11 cellular contexts compared by ENCODE assay signal in genomic region chr6:134379599-134379998, GRCh38.
DNase-seq lines count a peak whose midpoint lies in the region; ATAC-seq and TF ChIP-seq lines count a peak whose summit lies in the region.
"Had no signal": no experiment of that assay in that cellular context is flagged by ENCODE, and none has a peak within 500 bp of the region (broad histone marks: within the 10 kb centered on the region; RNA-seq: fewer than 3 reads in every experiment).

No MANE protein-coding gene starts in this region.

- H3K4me3 ChIP-seq in thyroid gland (replicated peaks in 1 of 3), result no peak overlapping the region

- intact Hi-C loops in thyroid gland (cut with DNase I), result no loop called here

- peaks cover 2% of the 10 kb centered on the region for H3K36me3 Mint-ChIP-seq in activated naive CD4-positive, alpha-beta T cell treated with anti-CD3 and anti-CD28 coated beads, Interleukin-2, amount 10 ng/mL, durations not matched to agents 7 days and 5 days
- H3K36me3 Mint-ChIP-seq in WTC11, result peaks cover 4% of the 10 kb centered on the region
- H3K36me3 Mint-ChIP-seq: immature natural killer cell had no signal

- peak overlapping the region; percentile 98 for H3K27ac ChIP-seq in foreskin keratinocyte
- peak overlapping the region; percentile 6 to 37 (median 24) for H3K27ac ChIP-seq in thyroid gland
- H3K27ac ChIP-seq: RWPE1 had no signal

- H3K9me3 Mint-ChIP-seq in activated naive CD4-positive, alpha-beta T cell treated with anti-CD3 and anti-CD28 coated beads, Interleukin-2, amount 10 ng/mL, durations not matched to agents 7 days and 5 days, result no peaks in the 10 kb centered on the region
- peaks cover 13% of the 10 kb centered on the region for H3K9me3 Mint-ChIP-seq in WTC11
- H3K9me3 Mint-ChIP-seq: immature natural killer cell had no signal

- H3K36me3 ChIP-seq in thyroid gland, result no peaks in the 10 kb centered on the region

- POLR2A ChIA-PET in WTC11 (lab: Charles Lee), result no interaction called here

- CTCF ChIA-PET in activated naive CD4-positive, alpha-beta T cell treated with anti-CD3 and anti-CD28 coated beads, Interleukin-2, amount 10 ng/mL, durations not matched to agents 7 days and 5 days (lab: Charles Lee), result interaction anchor here (0.6 to 1.4 kb wide), 3 partner anchors 45 to 261 kb away, joined by 3 to 7 read pairs (median 4); no protein-coding TSS in a partner anchor
- CTCF ChIA-PET in WTC11 (lab: Charles Lee), result no interaction called here

- H3K4me3 Mint-ChIP-seq in activated naive CD4-positive, alpha-beta T cell treated with anti-CD3 and anti-CD28 coated beads, Interleukin-2, amount 10 ng/mL, durations not matched to agents 7 days and 5 days, result no peak overlapping the region
- 0 out of 2 replicates have a peak overlapping the region, but pooled peaks have one; percentile 4 for H3K4me3 Mint-ChIP-seq in WTC11
- H3K4me3 Mint-ChIP-seq: immature natural killer cell had no signal

- TF ChIP-seq POLR2A in thyroid gland (IDR thresholded peaks at IDR 0.05), result no peak

- no peak for TF ChIP-seq CTCF in WTC11 (IDR thresholded peaks at IDR 0.05)
- no peak for TF ChIP-seq CTCF in foreskin keratinocyte (conservative IDR thresholded peaks at IDR 0.05)
- no peak for TF ChIP-seq CTCF in thyroid gland (IDR thresholded peaks at IDR 0.05)

- H3K27ac Mint-ChIP-seq in activated naive CD4-positive, alpha-beta T cell treated with anti-CD3 and anti-CD28 coated beads, Interleukin-2, amount 10 ng/mL, durations not matched to agents 7 days and 5 days, result peak overlapping the region; percentile 80
- H3K27ac Mint-ChIP-seq in WTC11, result peak overlapping the region; percentile 26; the same call in 1 of the 2 replicates
- H3K27ac Mint-ChIP-seq: immature natural killer cell had no signal

- no peak for ATAC-seq in WTC11
- ATAC-seq in foreskin keratinocyte, result peak; percentile 18

- no peaks in the 10 kb centered on the region for H3K27me3 ChIP-seq in foreskin keratinocyte
- H3K27me3 ChIP-seq in thyroid gland, result no peaks in the 10 kb centered on the region

- WGBS in thyroid gland, 2 donors, result 52 to 72% methylated on average over 1 of the region's 1 CpG

- no peak for DNase-seq in activated naive CD4-positive, alpha-beta T cell treated with anti-CD3 and anti-CD28 coated beads, Interleukin-2, amount 10 ng/mL, durations not matched to agents 7 days and 5 days
- DNase-seq in activated naive CD4-positive, alpha-beta T cell (lab: John Stamatoyannopoulos, UW), result no peak
- no peak for DNase-seq in WTC11 (ENCODE audit: low spot score)
- no peak for DNase-seq in foreskin keratinocyte
- DNase-seq in thyroid gland, result no peak
- no peak for DNase-seq in NCI-H510A treated with DMSO at 0.1 percent for 48 hours (lab: John Stamatoyannopoulos, UW)
- DNase-seq in NOMO-1 treated with DMSO at 0.1 percent for 48 hours (lab: John Stamatoyannopoulos, UW; ENCODE audit: unreplicated experiment), result no peak
- DNase-seq in stimulated activated naive CD4-positive, alpha-beta T cell (lab: John Stamatoyannopoulos, UW), result no peak
- DNase-seq: immature natural killer cell, NCI-H446 had no signal

- peaks cover 36% of the 10 kb centered on the region for H3K4me1 Mint-ChIP-seq in activated naive CD4-positive, alpha-beta T cell treated with anti-CD3 and anti-CD28 coated beads, Interleukin-2, amount 10 ng/mL, durations not matched to agents 7 days and 5 days
- H3K4me1 Mint-ChIP-seq in WTC11, result peaks cover 21% of the 10 kb centered on the region
- H3K4me1 Mint-ChIP-seq: immature natural killer cell had no signal

- peaks cover 16% of the 10 kb centered on the region for H3K4me1 ChIP-seq in foreskin keratinocyte
- peaks cover 12 to 13% of the 10 kb centered on the region in 2 donors for H3K4me1 ChIP-seq in thyroid gland

- H3K27me3 Mint-ChIP-seq in activated naive CD4-positive, alpha-beta T cell treated with anti-CD3 and anti-CD28 coated beads, Interleukin-2, amount 10 ng/mL, durations not matched to agents 7 days and 5 days, result no peaks in the 10 kb centered on the region
- H3K27me3 Mint-ChIP-seq in WTC11 (ENCODE audit: low read depth), result no peaks in the 10 kb centered on the region

- no peaks in the 10 kb centered on the region for H3K9me3 ChIP-seq in thyroid gland

TF ChIP-seq in WTC11, 78 proteins besides CTCF, POLR2A, EP300 and RAD21:
- TF ChIP-seq TP53 (CRISPR knock-in tag; IDR thresholded peaks at IDR 0.05), result no peak
- TF ChIP-seq ZNF423 (CRISPR knock-in tag; IDR thresholded peaks at IDR 0.05), result no peak
- no peak for TF ChIP-seq NR2C2 (CRISPR knock-in tag; IDR thresholded peaks at IDR 0.05)
- TF ChIP-seq USF2 (CRISPR knock-in tag; IDR thresholded peaks at IDR 0.05), result no peak
- no peak for TF ChIP-seq FOXP4 (CRISPR knock-in tag; IDR thresholded peaks at IDR 0.05)
- TF ChIP-seq CBFB (CRISPR knock-in tag; IDR thresholded peaks at IDR 0.05; ENCODE audit: low read depth), result no peak
- TF ChIP-seq TCF7 (CRISPR knock-in tag; IDR thresholded peaks at IDR 0.05; ENCODE audit: low read depth), result no peak
- TF ChIP-seq ERG (CRISPR knock-in tag; IDR thresholded peaks at IDR 0.05), result no peak
- no peak for TF ChIP-seq CREM (CRISPR knock-in tag; IDR thresholded peaks at IDR 0.05)
- TF ChIP-seq NR3C1 (CRISPR knock-in tag; conservative IDR thresholded peaks at IDR 0.05; ENCODE audit: low read depth), result no peak
- TF ChIP-seq RELA (CRISPR knock-in tag; IDR thresholded peaks at IDR 0.05; ENCODE audit: borderline replicate concordance), result no peak
TF ChIP-seq in WTC11: peak in this region for 0.
